ENCODE assay signal across 1 cellular context in the genomic region with DNA sequence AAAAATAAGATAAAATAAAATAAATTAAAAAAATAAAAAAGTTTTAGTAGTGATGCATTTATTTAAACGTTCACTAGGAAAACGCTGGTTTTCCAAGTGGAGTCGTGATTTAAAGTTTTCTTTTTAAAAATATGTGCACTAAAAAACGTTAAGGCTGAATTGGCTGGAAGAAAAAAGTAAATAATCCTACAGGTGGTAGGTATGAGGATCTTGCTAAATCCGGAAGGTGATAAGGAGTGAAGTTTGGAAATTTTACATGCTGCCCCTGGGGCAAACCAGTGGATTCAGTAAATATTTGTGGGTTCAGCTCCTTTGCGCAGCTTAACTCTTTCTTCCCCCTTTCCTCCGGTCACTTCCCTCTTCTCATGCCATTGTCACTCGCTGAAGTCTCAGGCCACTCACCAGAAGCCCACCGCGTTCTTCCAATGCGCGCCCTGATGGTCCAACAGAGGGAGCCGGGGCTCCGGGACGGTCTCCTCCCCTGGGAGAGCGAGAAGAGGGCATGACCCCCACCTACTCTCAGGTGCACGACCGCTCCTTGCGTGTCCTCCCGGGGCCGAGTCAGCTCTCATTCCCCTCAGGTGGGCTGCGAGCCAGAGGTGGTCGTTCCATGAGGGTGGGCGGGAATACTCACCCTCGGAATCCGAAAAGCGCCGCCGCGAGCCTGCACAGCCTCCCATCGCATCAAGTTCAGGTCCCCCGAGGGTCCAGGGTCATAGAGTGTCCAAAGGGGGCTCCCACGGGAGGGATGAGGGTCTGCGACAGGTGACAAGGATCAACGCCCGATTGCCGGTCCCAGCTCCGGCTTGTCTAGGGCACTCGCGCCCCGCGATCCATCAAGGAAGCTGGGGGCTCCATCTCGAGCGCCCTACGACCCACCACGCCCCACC.
TF ChIP-seq lines count a peak whose summit lies in the region.

No MANE protein-coding gene starts in this region.

TF ChIP-seq in K562, 482 proteins besides CTCF, POLR2A, EP300 and RAD21 (continued from another document and continues in another):
- TF ChIP-seq, protein P1, sequence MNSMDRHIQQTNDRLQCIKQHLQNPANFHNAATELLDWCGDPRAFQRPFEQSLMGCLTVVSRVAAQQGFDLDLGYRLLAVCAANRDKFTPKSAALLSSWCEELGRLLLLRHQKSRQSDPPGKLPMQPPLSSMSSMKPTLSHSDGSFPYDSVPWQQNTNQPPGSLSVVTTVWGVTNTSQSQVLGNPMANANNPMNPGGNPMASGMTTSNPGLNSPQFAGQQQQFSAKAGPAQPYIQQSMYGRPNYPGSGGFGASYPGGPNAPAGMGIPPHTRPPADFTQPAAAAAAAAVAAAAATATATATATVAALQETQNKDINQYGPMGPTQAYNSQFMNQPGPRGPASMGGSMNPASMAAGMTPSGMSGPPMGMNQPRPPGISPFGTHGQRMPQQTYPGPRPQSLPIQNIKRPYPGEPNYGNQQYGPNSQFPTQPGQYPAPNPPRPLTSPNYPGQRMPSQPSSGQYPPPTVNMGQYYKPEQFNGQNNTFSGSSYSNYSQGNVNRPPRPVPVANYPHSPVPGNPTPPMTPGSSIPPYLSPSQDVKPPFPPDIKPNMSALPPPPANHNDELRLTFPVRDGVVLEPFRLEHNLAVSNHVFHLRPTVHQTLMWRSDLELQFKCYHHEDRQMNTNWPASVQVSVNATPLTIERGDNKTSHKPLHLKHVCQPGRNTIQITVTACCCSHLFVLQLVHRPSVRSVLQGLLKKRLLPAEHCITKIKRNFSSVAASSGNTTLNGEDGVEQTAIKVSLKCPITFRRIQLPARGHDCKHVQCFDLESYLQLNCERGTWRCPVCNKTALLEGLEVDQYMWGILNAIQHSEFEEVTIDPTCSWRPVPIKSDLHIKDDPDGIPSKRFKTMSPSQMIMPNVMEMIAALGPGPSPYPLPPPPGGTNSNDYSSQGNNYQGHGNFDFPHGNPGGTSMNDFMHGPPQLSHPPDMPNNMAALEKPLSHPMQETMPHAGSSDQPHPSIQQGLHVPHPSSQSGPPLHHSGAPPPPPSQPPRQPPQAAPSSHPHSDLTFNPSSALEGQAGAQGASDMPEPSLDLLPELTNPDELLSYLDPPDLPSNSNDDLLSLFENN (IDR thresholded peaks at IDR 0.05; ENCODE audit: low read depth in 2 of 2, low read length in 2 of 2) = 0 out of 4 replicates have a peak, but pooled peaks of 1 of the 2 experiments have one; percentile 30
- TF ChIP-seq ZBTB1 (CRISPR knock-in tag; IDR thresholded peaks at IDR 0.05; ENCODE audit: borderline replicate concordance, low read depth) (no peak), DDX20 (tag; IDR thresholded peaks at IDR 0.05; ENCODE audit: low read depth) (no peak), RBFOX2 (IDR thresholded peaks at IDR 0.05; ENCODE audit: low read depth, low read length) (peak; percentile 77), HNRNPLL (IDR thresholded peaks at IDR 0.05; ENCODE audit: low read depth, low read length, poor library complexity, severe bottlenecking) (no peak), TEAD2 (tag; IDR thresholded peaks at IDR 0.05) (no peak), ZNF140 (CRISPR knock-in tag; IDR thresholded peaks at IDR 0.05) (no peak), POLR2AphosphoS5 (IDR thresholded peaks at IDR 0.05; ENCODE audit: control insufficient read depth, insufficient read depth, low read depth, low read length) (no peak), ZFX (CRISPR knock-in tag; IDR thresholded peaks at IDR 0.05) (no peak)
- TF ChIP-seq, protein P2, sequence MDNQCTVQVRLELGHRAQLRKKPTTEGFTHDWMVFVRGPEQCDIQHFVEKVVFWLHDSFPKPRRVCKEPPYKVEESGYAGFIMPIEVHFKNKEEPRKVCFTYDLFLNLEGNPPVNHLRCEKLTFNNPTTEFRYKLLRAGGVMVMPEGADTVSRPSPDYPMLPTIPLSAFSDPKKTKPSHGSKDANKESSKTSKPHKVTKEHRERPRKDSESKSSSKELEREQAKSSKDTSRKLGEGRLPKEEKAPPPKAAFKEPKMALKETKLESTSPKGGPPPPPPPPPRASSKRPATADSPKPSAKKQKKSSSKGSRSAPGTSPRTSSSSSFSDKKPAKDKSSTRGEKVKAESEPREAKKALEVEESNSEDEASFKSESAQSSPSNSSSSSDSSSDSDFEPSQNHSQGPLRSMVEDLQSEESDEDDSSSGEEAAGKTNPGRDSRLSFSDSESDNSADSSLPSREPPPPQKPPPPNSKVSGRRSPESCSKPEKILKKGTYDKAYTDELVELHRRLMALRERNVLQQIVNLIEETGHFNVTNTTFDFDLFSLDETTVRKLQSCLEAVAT (IDR thresholded peaks at IDR 0.05) = 0 out of 4 replicates have a peak, but pooled peaks of 1 of the 2 experiments have one; percentile 19
- TF ChIP-seq, protein P3, sequence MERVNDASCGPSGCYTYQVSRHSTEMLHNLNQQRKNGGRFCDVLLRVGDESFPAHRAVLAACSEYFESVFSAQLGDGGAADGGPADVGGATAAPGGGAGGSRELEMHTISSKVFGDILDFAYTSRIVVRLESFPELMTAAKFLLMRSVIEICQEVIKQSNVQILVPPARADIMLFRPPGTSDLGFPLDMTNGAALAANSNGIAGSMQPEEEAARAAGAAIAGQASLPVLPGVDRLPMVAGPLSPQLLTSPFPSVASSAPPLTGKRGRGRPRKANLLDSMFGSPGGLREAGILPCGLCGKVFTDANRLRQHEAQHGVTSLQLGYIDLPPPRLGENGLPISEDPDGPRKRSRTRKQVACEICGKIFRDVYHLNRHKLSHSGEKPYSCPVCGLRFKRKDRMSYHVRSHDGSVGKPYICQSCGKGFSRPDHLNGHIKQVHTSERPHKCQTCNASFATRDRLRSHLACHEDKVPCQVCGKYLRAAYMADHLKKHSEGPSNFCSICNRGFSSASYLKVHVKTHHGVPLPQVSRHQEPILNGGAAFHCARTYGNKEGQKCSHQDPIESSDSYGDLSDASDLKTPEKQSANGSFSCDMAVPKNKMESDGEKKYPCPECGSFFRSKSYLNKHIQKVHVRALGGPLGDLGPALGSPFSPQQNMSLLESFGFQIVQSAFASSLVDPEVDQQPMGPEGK (CRISPR knock-in tag; IDR thresholded peaks at IDR 0.05; ENCODE audit: borderline replicate concordance) = no peak
- TF ChIP-seq, protein P4, sequence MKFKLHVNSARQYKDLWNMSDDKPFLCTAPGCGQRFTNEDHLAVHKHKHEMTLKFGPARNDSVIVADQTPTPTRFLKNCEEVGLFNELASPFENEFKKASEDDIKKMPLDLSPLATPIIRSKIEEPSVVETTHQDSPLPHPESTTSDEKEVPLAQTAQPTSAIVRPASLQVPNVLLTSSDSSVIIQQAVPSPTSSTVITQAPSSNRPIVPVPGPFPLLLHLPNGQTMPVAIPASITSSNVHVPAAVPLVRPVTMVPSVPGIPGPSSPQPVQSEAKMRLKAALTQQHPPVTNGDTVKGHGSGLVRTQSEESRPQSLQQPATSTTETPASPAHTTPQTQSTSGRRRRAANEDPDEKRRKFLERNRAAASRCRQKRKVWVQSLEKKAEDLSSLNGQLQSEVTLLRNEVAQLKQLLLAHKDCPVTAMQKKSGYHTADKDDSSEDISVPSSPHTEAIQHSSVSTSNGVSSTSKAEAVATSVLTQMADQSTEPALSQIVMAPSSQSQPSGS (CRISPR knock-in tag; IDR thresholded peaks at IDR 0.05) = no peak
- TF ChIP-seq, protein P5, sequence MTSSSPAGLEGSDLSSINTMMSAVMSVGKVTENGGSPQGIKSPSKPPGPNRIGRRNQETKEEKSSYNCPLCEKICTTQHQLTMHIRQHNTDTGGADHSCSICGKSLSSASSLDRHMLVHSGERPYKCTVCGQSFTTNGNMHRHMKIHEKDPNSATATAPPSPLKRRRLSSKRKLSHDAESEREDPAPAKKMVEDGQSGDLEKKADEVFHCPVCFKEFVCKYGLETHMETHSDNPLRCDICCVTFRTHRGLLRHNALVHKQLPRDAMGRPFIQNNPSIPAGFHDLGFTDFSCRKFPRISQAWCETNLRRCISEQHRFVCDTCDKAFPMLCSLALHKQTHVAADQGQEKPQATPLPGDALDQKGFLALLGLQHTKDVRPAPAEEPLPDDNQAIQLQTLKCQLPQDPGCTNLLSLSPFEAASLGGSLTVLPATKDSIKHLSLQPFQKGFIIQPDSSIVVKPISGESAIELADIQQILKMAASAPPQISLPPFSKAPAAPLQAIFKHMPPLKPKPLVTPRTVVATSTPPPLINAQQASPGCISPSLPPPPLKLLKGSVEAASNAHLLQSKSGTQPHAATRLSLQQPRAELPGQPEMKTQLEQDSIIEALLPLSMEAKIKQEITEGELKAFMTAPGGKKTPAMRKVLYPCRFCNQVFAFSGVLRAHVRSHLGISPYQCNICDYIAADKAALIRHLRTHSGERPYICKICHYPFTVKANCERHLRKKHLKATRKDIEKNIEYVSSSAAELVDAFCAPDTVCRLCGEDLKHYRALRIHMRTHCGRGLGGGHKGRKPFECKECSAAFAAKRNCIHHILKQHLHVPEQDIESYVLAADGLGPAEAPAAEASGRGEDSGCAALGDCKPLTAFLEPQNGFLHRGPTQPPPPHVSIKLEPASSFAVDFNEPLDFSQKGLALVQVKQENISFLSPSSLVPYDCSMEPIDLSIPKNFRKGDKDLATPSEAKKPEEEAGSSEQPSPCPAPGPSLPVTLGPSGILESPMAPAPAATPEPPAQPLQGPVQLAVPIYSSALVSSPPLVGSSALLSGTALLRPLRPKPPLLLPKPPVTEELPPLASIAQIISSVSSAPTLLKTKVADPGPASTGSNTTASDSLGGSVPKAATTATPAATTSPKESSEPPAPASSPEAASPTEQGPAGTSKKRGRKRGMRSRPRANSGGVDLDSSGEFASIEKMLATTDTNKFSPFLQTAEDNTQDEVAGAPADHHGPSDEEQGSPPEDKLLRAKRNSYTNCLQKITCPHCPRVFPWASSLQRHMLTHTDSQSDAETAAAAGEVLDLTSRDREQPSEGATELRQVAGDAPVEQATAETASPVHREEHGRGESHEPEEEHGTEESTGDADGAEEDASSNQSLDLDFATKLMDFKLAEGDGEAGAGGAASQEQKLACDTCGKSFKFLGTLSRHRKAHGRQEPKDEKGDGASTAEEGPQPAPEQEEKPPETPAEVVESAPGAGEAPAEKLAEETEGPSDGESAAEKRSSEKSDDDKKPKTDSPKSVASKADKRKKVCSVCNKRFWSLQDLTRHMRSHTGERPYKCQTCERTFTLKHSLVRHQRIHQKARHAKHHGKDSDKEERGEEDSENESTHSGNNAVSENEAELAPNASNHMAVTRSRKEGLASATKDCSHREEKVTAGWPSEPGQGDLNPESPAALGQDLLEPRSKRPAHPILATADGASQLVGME (CRISPR knock-in tag; IDR thresholded peaks at IDR 0.05) = 0 out of 2 replicates have a peak, but pooled peaks have one; percentile 38
- TF ChIP-seq, protein P6, sequence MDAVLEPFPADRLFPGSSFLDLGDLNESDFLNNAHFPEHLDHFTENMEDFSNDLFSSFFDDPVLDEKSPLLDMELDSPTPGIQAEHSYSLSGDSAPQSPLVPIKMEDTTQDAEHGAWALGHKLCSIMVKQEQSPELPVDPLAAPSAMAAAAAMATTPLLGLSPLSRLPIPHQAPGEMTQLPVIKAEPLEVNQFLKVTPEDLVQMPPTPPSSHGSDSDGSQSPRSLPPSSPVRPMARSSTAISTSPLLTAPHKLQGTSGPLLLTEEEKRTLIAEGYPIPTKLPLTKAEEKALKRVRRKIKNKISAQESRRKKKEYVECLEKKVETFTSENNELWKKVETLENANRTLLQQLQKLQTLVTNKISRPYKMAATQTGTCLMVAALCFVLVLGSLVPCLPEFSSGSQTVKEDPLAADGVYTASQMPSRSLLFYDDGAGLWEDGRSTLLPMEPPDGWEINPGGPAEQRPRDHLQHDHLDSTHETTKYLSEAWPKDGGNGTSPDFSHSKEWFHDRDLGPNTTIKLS (IDR thresholded peaks at IDR 0.05; ENCODE audit: borderline replicate concordance, low read depth) = no peak
- TF ChIP-seq, protein P7, sequence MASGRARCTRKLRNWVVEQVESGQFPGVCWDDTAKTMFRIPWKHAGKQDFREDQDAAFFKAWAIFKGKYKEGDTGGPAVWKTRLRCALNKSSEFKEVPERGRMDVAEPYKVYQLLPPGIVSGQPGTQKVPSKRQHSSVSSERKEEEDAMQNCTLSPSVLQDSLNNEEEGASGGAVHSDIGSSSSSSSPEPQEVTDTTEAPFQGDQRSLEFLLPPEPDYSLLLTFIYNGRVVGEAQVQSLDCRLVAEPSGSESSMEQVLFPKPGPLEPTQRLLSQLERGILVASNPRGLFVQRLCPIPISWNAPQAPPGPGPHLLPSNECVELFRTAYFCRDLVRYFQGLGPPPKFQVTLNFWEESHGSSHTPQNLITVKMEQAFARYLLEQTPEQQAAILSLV (tag; IDR thresholded peaks at IDR 0.05) = no peak
- TF ChIP-seq, protein P8, sequence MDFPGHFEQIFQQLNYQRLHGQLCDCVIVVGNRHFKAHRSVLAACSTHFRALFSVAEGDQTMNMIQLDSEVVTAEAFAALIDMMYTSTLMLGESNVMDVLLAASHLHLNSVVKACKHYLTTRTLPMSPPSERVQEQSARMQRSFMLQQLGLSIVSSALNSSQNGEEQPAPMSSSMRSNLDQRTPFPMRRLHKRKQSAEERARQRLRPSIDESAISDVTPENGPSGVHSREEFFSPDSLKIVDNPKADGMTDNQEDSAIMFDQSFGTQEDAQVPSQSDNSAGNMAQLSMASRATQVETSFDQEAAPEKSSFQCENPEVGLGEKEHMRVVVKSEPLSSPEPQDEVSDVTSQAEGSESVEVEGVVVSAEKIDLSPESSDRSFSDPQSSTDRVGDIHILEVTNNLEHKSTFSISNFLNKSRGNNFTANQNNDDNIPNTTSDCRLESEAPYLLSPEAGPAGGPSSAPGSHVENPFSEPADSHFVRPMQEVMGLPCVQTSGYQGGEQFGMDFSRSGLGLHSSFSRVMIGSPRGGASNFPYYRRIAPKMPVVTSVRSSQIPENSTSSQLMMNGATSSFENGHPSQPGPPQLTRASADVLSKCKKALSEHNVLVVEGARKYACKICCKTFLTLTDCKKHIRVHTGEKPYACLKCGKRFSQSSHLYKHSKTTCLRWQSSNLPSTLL (IDR thresholded peaks at IDR 0.05) = no peak
- TF ChIP-seq, protein P9, sequence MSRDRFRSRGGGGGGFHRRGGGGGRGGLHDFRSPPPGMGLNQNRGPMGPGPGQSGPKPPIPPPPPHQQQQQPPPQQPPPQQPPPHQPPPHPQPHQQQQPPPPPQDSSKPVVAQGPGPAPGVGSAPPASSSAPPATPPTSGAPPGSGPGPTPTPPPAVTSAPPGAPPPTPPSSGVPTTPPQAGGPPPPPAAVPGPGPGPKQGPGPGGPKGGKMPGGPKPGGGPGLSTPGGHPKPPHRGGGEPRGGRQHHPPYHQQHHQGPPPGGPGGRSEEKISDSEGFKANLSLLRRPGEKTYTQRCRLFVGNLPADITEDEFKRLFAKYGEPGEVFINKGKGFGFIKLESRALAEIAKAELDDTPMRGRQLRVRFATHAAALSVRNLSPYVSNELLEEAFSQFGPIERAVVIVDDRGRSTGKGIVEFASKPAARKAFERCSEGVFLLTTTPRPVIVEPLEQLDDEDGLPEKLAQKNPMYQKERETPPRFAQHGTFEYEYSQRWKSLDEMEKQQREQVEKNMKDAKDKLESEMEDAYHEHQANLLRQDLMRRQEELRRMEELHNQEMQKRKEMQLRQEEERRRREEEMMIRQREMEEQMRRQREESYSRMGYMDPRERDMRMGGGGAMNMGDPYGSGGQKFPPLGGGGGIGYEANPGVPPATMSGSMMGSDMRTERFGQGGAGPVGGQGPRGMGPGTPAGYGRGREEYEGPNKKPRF (IDR thresholded peaks at IDR 0.05; ENCODE audit: low read depth, low read length) = no peak
